In the genomic region with DNA sequence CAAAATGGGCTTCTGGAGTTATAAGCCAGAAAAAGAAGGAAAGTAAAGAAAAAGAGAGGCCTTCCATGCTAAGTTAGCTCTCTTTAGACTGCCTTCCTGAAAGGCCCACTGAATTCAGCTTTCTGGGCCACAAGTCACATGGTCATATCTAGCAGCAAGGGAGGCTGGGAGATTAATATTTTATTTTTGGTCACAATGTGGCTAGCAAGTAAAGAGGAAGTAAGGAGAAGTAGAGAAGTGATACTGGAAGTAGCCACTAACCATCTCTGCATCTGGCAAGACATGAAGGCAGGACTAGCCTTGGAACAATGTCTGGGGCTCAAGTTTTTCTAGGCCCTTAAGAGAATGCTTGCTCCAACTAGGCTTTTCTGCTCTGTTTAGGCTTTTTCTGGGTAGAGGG, we compare ENCODE assay signal across 13 cellular contexts.
DNase-seq lines count a peak whose midpoint lies in the region; ATAC-seq and TF ChIP-seq lines count a peak whose summit lies in the region.
"Had no signal": no experiment of that assay in that cellular context is flagged by ENCODE, and none has a peak within 500 bp of the region (broad histone marks: within the 10 kb centered on the region; RNA-seq: fewer than 3 reads in every experiment).

No MANE protein-coding gene starts in this region.

- H3K27ac Mint-ChIP-seq in memory B cell (peak overlapping the region; percentile 33), natural killer cell (no peak overlapping the region)
- H3K27ac Mint-ChIP-seq: activated T-cell treated with anti-CD3 and anti-CD28 coated beads, Interleukin-2, amount 50 U/mL, for 72 hours had no signal

- intact Hi-C loops in natural killer cell (cut with micrococcal nuclease), result no loop called here

- H3K4me3 Mint-ChIP-seq in memory B cell, result no peak overlapping the region
- H3K4me3 Mint-ChIP-seq in natural killer cell, result no peak overlapping the region
- H3K4me3 Mint-ChIP-seq: activated T-cell treated with anti-CD3 and anti-CD28 coated beads, Interleukin-2, amount 50 U/mL, for 72 hours had no signal

- H3K36me3 Mint-ChIP-seq in memory B cell (peaks cover 2% of the 10 kb centered on the region), natural killer cell (no peaks in the 10 kb centered on the region)

- H3K27me3 Mint-ChIP-seq in memory B cell (no peaks in the 10 kb centered on the region), natural killer cell (ENCODE audit: low read depth in 2 of 2) (no peaks in the 10 kb centered on the region)

- DNase-seq in NAMALWA (ENCODE audit: low spot score) (peak; percentile 66), memory B cell (ENCODE audit: low spot score in 2 of 2) (no peak), natural killer cell (no peak), NCI-H69 (lab: John Stamatoyannopoulos, UW) (no peak), NCI-H2029 (lab: John Stamatoyannopoulos, UW) (no peak), DMS 273 (lab: John Stamatoyannopoulos, UW; ENCODE audit: unreplicated experiment) (no peak)
- DNase-seq: activated T-cell treated with anti-CD3 and anti-CD28 coated beads, Interleukin-2, amount 50 U/mL, for 72 hours; heart left ventricle; NCI-H2227 treated with DMSO at 0.1 percent for 48 hours; stimulated activated CD4-positive, alpha-beta T cell treated with anti-CD3 and anti-CD28 coated beads, Interleukin-15, amount 100 ng/mL, for 24 hours had no signal

- peak; percentile 47 for ATAC-seq in GM18519 (IDR thresholded peaks at IDR 0.05; ENCODE audit: low FRiP score, unreplicated experiment)
- peak; percentile 41 for ATAC-seq in HG02678 (IDR thresholded peaks at IDR 0.05; ENCODE audit: unreplicated experiment)
- peak; percentile 78 for ATAC-seq in memory B cell (ENCODE audit: low read depth)
- no peak for ATAC-seq in natural killer cell
- ATAC-seq: activated T-cell treated with anti-CD3 and anti-CD28 coated beads, Interleukin-2, amount 50 U/mL, for 72 hours; heart left ventricle; left lobe of liver had no signal

- H3K4me1 Mint-ChIP-seq in memory B cell, result peaks cover 9% of the 10 kb centered on the region
- H3K4me1 Mint-ChIP-seq in natural killer cell, result peaks cover 9 to 19% of the 10 kb centered on the region in 2 donors

- TF ChIP-seq CTCF in natural killer cell (IDR thresholded peaks at IDR 0.05), result no peak

- H3K9me3 Mint-ChIP-seq in memory B cell (peaks cover 6% of the 10 kb centered on the region), natural killer cell (peaks cover 0 to 2% of the 10 kb centered on the region in 2 donors)
- H3K9me3 Mint-ChIP-seq: activated T-cell treated with anti-CD3 and anti-CD28 coated beads, Interleukin-2, amount 50 U/mL, for 72 hours had no signal

Comparison
In these comparisons a context has a peak if more than half of its experiments do, and no peak if none do; other contexts are left out.
1. ATAC-seq: peak in GM18519 (single experiment), HG02678 (single experiment) and memory B cell (single experiment); none in natural killer cell (0 of 3).